In genomic region chr5:38551020-38552017, GRCh38 we compare ENCODE assay signal across 8 cellular contexts. TPM values are rescaled to one million over a fixed set of nuclear protein-coding genes. Genes with fewer than 3 reads are reported as not detected.
DNase-seq lines count a peak whose midpoint lies in the region; ATAC-seq, FAIRE-seq and TF ChIP-seq lines count a peak whose summit lies in the region.

No MANE protein-coding gene starts in this region.

- no peak overlapping the region for H4K8ac ChIP-seq in mesendoderm (ENCODE audit: low read depth, low read length)

- H3K9ac ChIP-seq in mesendoderm (ENCODE audit: low read length) = peak overlapping the region; percentile 18

- no peak overlapping the region for H3K23ac ChIP-seq in mesendoderm (ENCODE audit: low read length)

- no peak overlapping the region for H3K4me2 ChIP-seq in mesendoderm (ENCODE audit: low read length)

- H3K79me2 ChIP-seq in mesendoderm (ENCODE audit: control insufficient read depth, insufficient read depth, low read length) = peaks cover 51% of the 10 kb centered on the region

- H2BK15ac ChIP-seq in mesendoderm (replicated peaks; ENCODE audit: low read depth) = no peak overlapping the region

- no peak overlapping the region for H3K4ac ChIP-seq in mesendoderm (ENCODE audit: low read depth, low read length)

- no peak overlapping the region for H3K18ac ChIP-seq in mesendoderm (ENCODE audit: low read length)

- ATAC-seq in GM21528 (IDR thresholded peaks at IDR 0.05; ENCODE audit: low FRiP score, unreplicated experiment) = peak; percentile 63
- no peak for ATAC-seq in GM19467 (IDR thresholded peaks at IDR 0.05; ENCODE audit: unreplicated experiment)
- ATAC-seq in GM18873 (IDR thresholded peaks at IDR 0.05; ENCODE audit: low FRiP score, unreplicated experiment) = no peak

- WGBS in mesendoderm (ENCODE audit: extremely low coverage, insufficient coverage, low lambda C conversion rate) = no CpG with 5 or more reads among the region's 10 CpGs

- no peak overlapping the region for H2BK5ac ChIP-seq in mesendoderm (ENCODE audit: low read length)

- H3K27me3 ChIP-seq in bronchial epithelial cell (ENCODE audit: control insufficient read depth, insufficient read depth, low read length) = no peaks in the 10 kb centered on the region
- H3K27me3 ChIP-seq in mesendoderm (ENCODE audit: insufficient read depth, low read length, poor library complexity) = no peaks in the 10 kb centered on the region

- no peak overlapping the region for H2AK5ac ChIP-seq in mesendoderm (ENCODE audit: low read length)

- H2BK120ac ChIP-seq in mesendoderm (ENCODE audit: low read depth, low read length) = no peak overlapping the region

- peaks cover 11% of the 10 kb centered on the region for H3K79me1 ChIP-seq in mesendoderm (ENCODE audit: low read length)

- no peak overlapping the region for H3K4me3 ChIP-seq in bronchial epithelial cell (ENCODE audit: low read depth, low read length)
- no peak overlapping the region for H3K4me3 ChIP-seq in mesendoderm (ENCODE audit: low read length)

- TF ChIP-seq CTCF in bronchial epithelial cell (IDR thresholded peaks at IDR 0.05; ENCODE audit: insufficient read depth, low read length, severe bottlenecking) = peak; percentile 67

- no peak overlapping the region for H4K5ac ChIP-seq in mesendoderm (ENCODE audit: low read length)

- H3K36me3 ChIP-seq in bronchial epithelial cell (ENCODE audit: control insufficient read depth, insufficient read depth, low read length) = no peaks in the 10 kb centered on the region
- H3K36me3 ChIP-seq in mesendoderm (ENCODE audit: control insufficient read depth, insufficient read depth, low read length) = no peaks in the 10 kb centered on the region

- DNase-seq in DMS 273 (lab: John Stamatoyannopoulos, UW; ENCODE audit: unreplicated experiment) (peak; percentile 80), NCI-H2227 treated with DMSO at 0.1 percent for 48 hours (lab: John Stamatoyannopoulos, UW) (peak; percentile 21), bronchial epithelial cell (ENCODE audit: low read depth) (peak; percentile 49), mesendoderm (peak; percentile 76)
- DNase-seq in stimulated activated CD4-positive, alpha-beta T cell treated with anti-CD3 and anti-CD28 coated beads, Interleukin-12 subunit alpha, Interleukin-12 subunit beta, amount 100 ng/mL, for 4 hours = no peak

- no peak for FAIRE-seq in bronchial epithelial cell (lab: Jason Lieb, UNC)

- peak overlapping the region; percentile 25 for H3K56ac ChIP-seq in mesendoderm (ENCODE audit: low read length)

- peaks cover 5% of the 10 kb centered on the region for H3K4me1 ChIP-seq in mesendoderm (ENCODE audit: control insufficient read depth, low read depth, low read length)

- no peak overlapping the region for H3K27ac ChIP-seq in mesendoderm (ENCODE audit: low read depth, low read length)

RNA-seq across cellular contexts. Expression of gene LIFR, which starts 5.1 kb away (rescaled TPM):
- 4.4 and 10.0 TPM in 2 replicates for total RNA-seq in bronchial epithelial cell
- polyA plus RNA-seq in mesendoderm (2013, experiment 1 of 2) = 5.4 TPM
- 5.0 TPM for polyA plus RNA-seq in mesendoderm (2013, experiment 2 of 2)
